8 cellular contexts compared by ENCODE assay signal in genomic region chr6:159061805-159062563, GRCh38. TPM values are rescaled to one million over a fixed set of nuclear protein-coding genes. Genes with fewer than 3 reads are reported as not detected.
DNase-seq lines count a peak whose midpoint lies in the region; ATAC-seq and TF ChIP-seq lines count a peak whose summit lies in the region.
"Had no signal": no experiment of that assay in that cellular context is flagged by ENCODE, and none has a peak within 500 bp of the region (broad histone marks: within the 10 kb centered on the region; RNA-seq: fewer than 3 reads in every experiment).

No MANE protein-coding gene starts in this region.

- no peak for TF ChIP-seq CTCF in activated B cell treated with CpG ODN at 0.5 μM for 24 hours (IDR thresholded peaks at IDR 0.05)

- peak overlapping the region; percentile 95 for H3K27ac Mint-ChIP-seq in activated B cell treated with CpG ODN at 0.5 μM for 24 hours
- H3K27ac Mint-ChIP-seq: nephron had no signal

- H3K4me3 Mint-ChIP-seq in activated B cell treated with CpG ODN at 0.5 μM for 24 hours, result peak overlapping the region; percentile 50
- H3K4me3 Mint-ChIP-seq: nephron had no signal

- H3K9me3 Mint-ChIP-seq in activated B cell treated with CpG ODN at 0.5 μM for 24 hours, result no peaks in the 10 kb centered on the region
- H3K9me3 Mint-ChIP-seq: nephron had no signal

- CTCF ChIA-PET in activated B cell treated with CpG ODN at 0.5 μM for 24 hours (lab: Charles Lee), result interaction anchor here (1.0 to 2.0 kb wide), 5 partner anchors 8 to 73 kb away, joined by 6 to 11 read pairs (median 6); no protein-coding TSS in a partner anchor

- ATAC-seq in GM18870 (IDR thresholded peaks at IDR 0.05; ENCODE audit: unreplicated experiment), result peak; percentile 60
- ATAC-seq in HG03066 (IDR thresholded peaks at IDR 0.05; ENCODE audit: low read depth, unreplicated experiment), result peak; percentile 44
- peak; percentile 73 for ATAC-seq in activated B cell treated with CpG ODN at 0.5 μM for 24 hours (ENCODE audit: low read depth)
- peak; percentile 53 for ATAC-seq in sciatic nerve
- no peak for ATAC-seq in HG02759 (IDR thresholded peaks at IDR 0.05; ENCODE audit: unreplicated experiment)

- H3K27me3 Mint-ChIP-seq in activated B cell treated with CpG ODN at 0.5 μM for 24 hours, result no peaks in the 10 kb centered on the region

- intact Hi-C loops in activated B cell treated with CpG ODN at 0.5 μM for 24 hours (cut with micrococcal nuclease), result loop anchor here (1.0 kb wide), 4 partner anchors 17 to 36 kb away; no protein-coding TSS in a partner anchor
- intact Hi-C loops in sciatic nerve (cut with DNase I), result no loop called here

- peaks cover 78% of the 10 kb centered on the region for H3K4me1 Mint-ChIP-seq in activated B cell treated with CpG ODN at 0.5 μM for 24 hours

- H3K36me3 Mint-ChIP-seq in activated B cell treated with CpG ODN at 0.5 μM for 24 hours (ENCODE audit: low read depth), result no peaks in the 10 kb centered on the region

- POLR2A ChIA-PET in activated B cell treated with CpG ODN at 0.5 μM for 24 hours (lab: Charles Lee), result interaction anchor here (0.6 to 6.5 kb wide), 17 partner anchors 9 to 65 kb away, joined by 3 to 89 read pairs (median 11); partner anchors contain the start of gene TAGAP

- DNase-seq in activated B cell treated with CpG ODN at 0.5 μM for 24 hours (no peak), sciatic nerve (ENCODE audit: low spot score) (no peak), NCI-H510A treated with DMSO at 0.1 percent for 48 hours (lab: John Stamatoyannopoulos, UW) (no peak), DMS153 (lab: John Stamatoyannopoulos, UW) (no peak)

RNA-seq across cellular contexts. Expression of gene TAGAP, which starts 17.2 kb away (rescaled TPM):
- 129 TPM in 2 replicates for total RNA-seq in activated B cell treated with CpG ODN at 0.5 μM for 24 hours
- total RNA-seq in sciatic nerve, result 8.0 TPM

Comparison
In these comparisons a context has a peak if more than half of its experiments do, and no peak if none do; other contexts are left out.
1. RNA of gene TAGAP, which starts 17.2 kb away (total RNA-seq): 129 TPM in activated B cell treated with CpG ODN at 0.5 μM for 24 hours; 8.0 TPM in sciatic nerve (single experiment); every median in the first group is over 10 times any median in the second.